Comparison of ENCODE assay signal across 8 cellular contexts in genomic region chr13:114151565-114152284, GRCh38. TPM values are rescaled to one million over a fixed set of nuclear protein-coding genes. Genes with fewer than 3 reads are reported as not detected.
DNase-seq lines count a peak whose midpoint lies in the region; ATAC-seq and TF ChIP-seq lines count a peak whose summit lies in the region.

No MANE protein-coding gene starts in this region.

- H3K4me1 Mint-ChIP-seq in osteocyte (ENCODE audit: unreplicated experiment) = peaks cover 10% of the 10 kb centered on the region

- no peak overlapping the region for H3K27ac Mint-ChIP-seq in osteocyte (ENCODE audit: unreplicated experiment)

- no peaks in the 10 kb centered on the region for H3K36me3 Mint-ChIP-seq in osteocyte (ENCODE audit: unreplicated experiment)

- TF ChIP-seq CTCF in osteocyte (IDR thresholded peaks at IDR 0.05) = no peak

- no peaks in the 10 kb centered on the region for H3K9me3 Mint-ChIP-seq in osteocyte (ENCODE audit: unreplicated experiment)

- ATAC-seq in GM21576 (IDR thresholded peaks at IDR 0.05; ENCODE audit: unreplicated experiment) = no peak
- ATAC-seq in HG02981 (IDR thresholded peaks at IDR 0.05; ENCODE audit: unreplicated experiment) = no peak

- DNase-seq in AML-193 (lab: John Stamatoyannopoulos, UW) (peak; percentile 77 to 80), NCI-H1105 (lab: John Stamatoyannopoulos, UW) (peak; percentile 76), kidney tubule cell (ENCODE audit: low spot score) (peak; percentile 17), EL (no peak), osteocyte (ENCODE audit: extremely low spot score, unreplicated experiment) (no peak)
- peak; percentile 61 for DNase-seq in activated T-cell treated with anti-CD3 and anti-CD28 coated beads, Interleukin-2, amount 50 U/mL, for 1 hour

- H3K4me3 Mint-ChIP-seq in osteocyte (ENCODE audit: unreplicated experiment) = no peak overlapping the region

- peaks cover 41% of the 10 kb centered on the region for H3K27me3 Mint-ChIP-seq in osteocyte (ENCODE audit: unreplicated experiment)

RNA-seq across cellular contexts. Expression of gene RASA3, which starts 19.3 kb away (rescaled TPM):
- total RNA-seq in osteocyte = 44.8 and 45.5 TPM in 2 replicates

RNA-seq across cellular contexts. Expression of gene CFAP97D2, which starts 27.3 kb away (rescaled TPM):
- total RNA-seq in osteocyte = not detected in 2 replicates

Comparison
In these comparisons a context has a peak if more than half of its experiments do, and no peak if none do; other contexts are left out.
1. DNase-seq: peak in AML-193 (2 of 2), NCI-H1105 (single experiment), activated T-cell treated with anti-CD3 and anti-CD28 coated beads, Interleukin-2, amount 50 U/mL, for 1 hour (single experiment) and kidney tubule cell (single experiment); none in EL (single experiment) and osteocyte (single experiment).